Comparison of ENCODE assay signal across 8 cellular contexts in the genomic region with DNA sequence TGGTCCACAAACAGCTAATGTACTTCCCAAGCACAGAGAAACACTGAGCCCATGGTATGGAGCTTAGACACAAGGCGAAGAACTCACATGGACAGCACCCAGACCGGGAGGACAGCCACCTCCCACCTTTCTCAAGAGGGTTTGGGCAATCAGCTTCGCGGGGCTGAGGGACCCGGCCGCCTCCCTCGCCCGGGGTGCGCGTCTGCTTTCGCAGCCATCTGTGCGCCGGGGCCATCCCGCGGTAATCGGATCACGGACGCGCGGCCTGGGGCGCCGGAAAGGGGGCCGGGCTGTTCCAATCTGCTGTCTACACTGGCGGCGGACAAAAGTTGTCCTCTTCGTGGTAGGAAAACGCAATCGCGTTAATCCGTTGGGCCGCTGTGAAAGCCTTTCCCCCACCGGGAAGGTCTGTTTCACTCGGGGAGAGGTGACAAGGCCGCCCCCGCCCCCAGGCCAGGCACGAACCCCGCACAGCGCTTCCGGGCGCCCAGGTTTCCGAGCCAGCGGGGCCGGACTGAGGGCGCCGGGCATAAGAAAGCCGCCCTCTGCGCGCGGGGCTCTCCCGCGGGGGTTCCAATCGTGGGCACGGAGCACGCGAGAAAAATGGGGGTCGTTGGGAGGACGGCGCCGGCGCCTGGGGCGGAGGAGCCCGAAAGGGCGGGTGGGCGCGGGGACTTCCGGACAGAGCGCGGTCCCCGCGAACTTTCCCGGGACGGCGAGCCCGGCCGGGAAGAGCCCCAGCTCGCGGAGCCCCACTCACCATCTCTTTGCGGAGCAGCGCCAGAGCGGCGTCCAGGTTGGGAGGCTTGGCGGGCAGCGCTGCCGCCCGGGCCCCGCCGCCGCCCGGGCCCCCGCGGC. TPM values are rescaled to one million over a fixed set of nuclear protein-coding genes. Genes with fewer than 3 reads are reported as not detected.
A peak's percentile ranks its signal among the peaks of the same experiment; 100 is the strongest.
DNase-seq lines count a peak whose midpoint lies in the region; ATAC-seq and TF ChIP-seq lines count a peak whose summit lies in the region.

No MANE protein-coding gene starts in this region.

- WGBS in iPS DF 6.9 (ENCODE audit: insufficient coverage, insufficient read length): no CpG with 5 or more reads among the region's 91 CpGs

- H3K4me3 Mint-ChIP-seq in activated naive CD8-positive, alpha-beta T cell treated with anti-CD3 and anti-CD28 coated beads, Interleukin-2, amount 10 ng/mL, durations not matched to agents 7 days and 5 days: peak overlapping the region; percentile 77

- H3K27me3 Mint-ChIP-seq in activated naive CD8-positive, alpha-beta T cell treated with anti-CD3 and anti-CD28 coated beads, Interleukin-2, amount 10 ng/mL, durations not matched to agents 7 days and 5 days: peaks cover 18% of the 10 kb centered on the region

- peaks cover 20% of the 10 kb centered on the region for H3K4me1 Mint-ChIP-seq in activated naive CD8-positive, alpha-beta T cell treated with anti-CD3 and anti-CD28 coated beads, Interleukin-2, amount 10 ng/mL, durations not matched to agents 7 days and 5 days

- no peak for TF ChIP-seq POLR2A in gastrocnemius medialis (IDR thresholded peaks at IDR 0.05)

- DNase-seq in AG04450 (ENCODE audit: low read depth, low spot score) (no peak), SK-N-DZ (ENCODE audit: low spot score) (peak; percentile 47), iPS DF 6.9 (ENCODE audit: low read depth, low spot score) (no peak), gastrocnemius medialis (no peak)
- DNase-seq in activated naive CD8-positive, alpha-beta T cell treated with anti-CD3 and anti-CD28 coated beads, Interleukin-2, amount 10 ng/mL, durations not matched to agents 7 days and 5 days: peak; percentile 63

- H3K4me3 ChIP-seq in AG04450 (ENCODE audit: low read depth, low read length) (peak overlapping the region; percentile 74), iPS DF 6.9 (ENCODE audit: low read length) (peak overlapping the region; percentile 57), gastrocnemius medialis (peak overlapping the region; percentile 53 to 83 (median 70))

- H3K36me3 Mint-ChIP-seq in activated naive CD8-positive, alpha-beta T cell treated with anti-CD3 and anti-CD28 coated beads, Interleukin-2, amount 10 ng/mL, durations not matched to agents 7 days and 5 days: peaks cover 2% of the 10 kb centered on the region

- H3K36me3 ChIP-seq in iPS DF 6.9 (ENCODE audit: control insufficient read depth, insufficient read depth, low read length) (no peaks in the 10 kb centered on the region), gastrocnemius medialis (no peaks in the 10 kb centered on the region)

- CTCF ChIA-PET in AG04450 (lab: Charles Lee): interaction anchor here (1.6 kb wide), 1 partner anchor 171 kb away, joined by 5 read pairs; no protein-coding TSS in a partner anchor

- peaks cover 3% of the 10 kb centered on the region; the same call in 1 of the 2 replicates for H3K9me3 ChIP-seq in AG04450 (ENCODE audit: control insufficient read depth, insufficient read depth, low read length)
- H3K9me3 ChIP-seq in iPS DF 6.9 (ENCODE audit: control insufficient read depth, insufficient read depth, low read length): no peaks in the 10 kb centered on the region
- H3K9me3 ChIP-seq in gastrocnemius medialis: no peaks in the 10 kb centered on the region

- POLR2A ChIA-PET in AG04450 (lab: Yijun Ruan, JAX): no interaction called here
- POLR2A ChIA-PET in activated naive CD8-positive, alpha-beta T cell treated with anti-CD3 and anti-CD28 coated beads, Interleukin-2, amount 10 ng/mL, durations not matched to agents 7 days and 5 days (lab: Charles Lee): interaction anchor here (2.0 to 3.5 kb wide), 3 partner anchors 14 to 63 kb away, joined by 8 to 14 read pairs (median 9); a partner anchor contains a TSS

- no peak overlapping the region for H3K27ac Mint-ChIP-seq in activated naive CD8-positive, alpha-beta T cell treated with anti-CD3 and anti-CD28 coated beads, Interleukin-2, amount 10 ng/mL, durations not matched to agents 7 days and 5 days

- ATAC-seq in GM19023 (IDR thresholded peaks at IDR 0.05; ENCODE audit: unreplicated experiment) (peak; percentile 41), HG03196 (IDR thresholded peaks at IDR 0.05; ENCODE audit: unreplicated experiment) (peak; percentile 24), gastrocnemius medialis (peak; percentile 57 to 62), GM18858 (IDR thresholded peaks at IDR 0.05; ENCODE audit: unreplicated experiment) (no peak)
- ATAC-seq in activated naive CD8-positive, alpha-beta T cell treated with anti-CD3 and anti-CD28 coated beads, Interleukin-2, amount 10 ng/mL, durations not matched to agents 7 days and 5 days (ENCODE audit: low read depth): peak; percentile 41

- intact Hi-C loops in gastrocnemius medialis (cut with DNase I; ENCODE audit: low total_unique reads): no loop called here

- H3K27me3 ChIP-seq in AG04450 (ENCODE audit: control insufficient read depth, insufficient read depth, low read length): peaks cover 16% of the 10 kb centered on the region
- H3K27me3 ChIP-seq in iPS DF 6.9 (ENCODE audit: control insufficient read depth, insufficient read depth, low read length): peaks cover 44% of the 10 kb centered on the region
- peaks cover 12 to 42% (median 19%) of the 10 kb centered on the region in 3 donors for H3K27me3 ChIP-seq in gastrocnemius medialis

- in situ Hi-C loops in gastrocnemius medialis (cut with MboI; ENCODE audit: low sequenced_read_pairs in 4 of 4): no loop called here

- no peaks in the 10 kb centered on the region for H3K9me3 Mint-ChIP-seq in activated naive CD8-positive, alpha-beta T cell treated with anti-CD3 and anti-CD28 coated beads, Interleukin-2, amount 10 ng/mL, durations not matched to agents 7 days and 5 days

- TF ChIP-seq CTCF in AG04450 (IDR thresholded peaks at IDR 0.05; ENCODE audit: low read depth, low read length) (no peak), gastrocnemius medialis (IDR thresholded peaks at IDR 0.05 in 4 of 5, conservative IDR thresholded peaks at IDR 0.05 in 1 of 5) (no peak)

- no peak overlapping the region for H3K27ac ChIP-seq in AG04450 (ENCODE audit: low read depth, low read length)
- no peak overlapping the region for H3K27ac ChIP-seq in iPS DF 6.9 (ENCODE audit: low read length)
- H3K27ac ChIP-seq in gastrocnemius medialis: peak overlapping the region in 3 of 4 donors; percentile 13 to 69 (median 59)

- H3K4me1 ChIP-seq in iPS DF 6.9 (ENCODE audit: control insufficient read depth, insufficient read depth, low read length) (no peaks in the 10 kb centered on the region; the same call in 1 of the 2 replicates), gastrocnemius medialis (peaks cover 8% of the 10 kb centered on the region in 2 donors)

RNA-seq across cellular contexts. Expression of a gene that starts 0.7 kb away (rescaled TPM):
- polyA plus RNA-seq in AG04450 (2011; rRNA removed): 11.0 and 13.8 TPM in 2 replicates
- 4.0 and 4.6 TPM in 2 replicates for polyA minus RNA-seq in AG04450 (2011; rRNA and poly(A)+ RNA removed)
- 38.6 and 40.9 TPM in 2 replicates for polyA plus RNA-seq in SK-N-DZ (2014; cell fraction: cytosol; rRNA removed)
- 21.3 and 31.0 TPM in 2 replicates for polyA plus RNA-seq in SK-N-DZ (2014; cell fraction: nucleus; rRNA removed)
- 1 to 10 TPM; 6.7 to 7.6 TPM for total RNA-seq in activated naive CD8-positive, alpha-beta T cell treated with anti-CD3 and anti-CD28 coated beads, Interleukin-2, amount 10 ng/mL, durations not matched to agents 7 days and 5 days
- 1 to 10 TPM; 2.1 to 8.6 (median 5.3) TPM for total RNA-seq in gastrocnemius medialis

Comparison
In these comparisons a context has a peak if more than half of its experiments do, and no peak if none do; other contexts are left out.
1. DNase-seq: peak in SK-N-DZ (single experiment) and activated naive CD8-positive, alpha-beta T cell treated with anti-CD3 and anti-CD28 coated beads, Interleukin-2, amount 10 ng/mL, durations not matched to agents 7 days and 5 days (single experiment); none in AG04450 (single experiment), iPS DF 6.9 (single experiment) and gastrocnemius medialis (0 of 2).
2. H3K27ac ChIP-seq: peak in gastrocnemius medialis (3 of 4); none in AG04450 (single experiment) and iPS DF 6.9 (single experiment).
3. Peak in every context shown above with its lines, with median percentiles within 50 percentile points of each other: H3K4me3 ChIP-seq.